Comparison of ENCODE assay signal across 17 cellular contexts in the genomic region with DNA sequence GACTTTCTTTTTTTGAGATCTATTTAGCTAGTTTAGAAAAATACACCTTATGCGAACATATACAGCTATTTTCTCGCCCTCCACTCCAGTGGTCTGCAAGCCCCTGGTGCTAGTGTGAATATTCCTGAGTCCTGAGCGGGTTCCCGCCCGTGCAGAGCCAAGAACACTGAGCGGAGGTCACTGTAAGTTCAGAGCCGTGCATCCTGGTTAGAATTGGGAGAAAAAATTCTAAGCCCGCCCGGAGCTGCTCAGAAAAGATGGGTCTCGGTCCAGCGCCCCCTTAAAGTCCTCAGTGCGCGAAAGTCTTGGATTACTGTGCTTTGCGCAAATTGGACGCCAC.
DNase-seq lines count a peak whose midpoint lies in the region; ATAC-seq, FAIRE-seq and TF ChIP-seq lines count a peak whose summit lies in the region.
"Had no signal": no experiment of that assay in that cellular context is flagged by ENCODE, and none has a peak within 500 bp of the region (broad histone marks: within the 10 kb centered on the region; RNA-seq: fewer than 3 reads in every experiment).

No MANE protein-coding gene starts in this region.

- H3F3A ChIP-seq in PC-3 (ENCODE audit: low read length, unreplicated experiment): no peaks in the 10 kb centered on the region

- H3K9ac ChIP-seq in H1 (replicated peaks in 1 of 4; ENCODE audit: extremely low read depth in 1 of 4, low read depth in 3 of 4, low read length in 3 of 4) (no peak overlapping the region), PC-3 (ENCODE audit: low read length) (no peak overlapping the region), mammary epithelial cell (ENCODE audit: insufficient read depth, low read length) (no peak overlapping the region)

- 6% methylated on average over 15 of the region's 15 CpGs; no CpG with 5 or more reads in 1 of the 2 experiments for WGBS in H1 (ENCODE audit: extremely low coverage in 1 of 2, insufficient coverage in 1 of 2, insufficient read length in 1 of 2, insufficient replicate concordance in 2 of 2, low coverage in 1 of 2, low lambda C conversion rate in 2 of 2, missing lambda C conversion rate in 1 of 2), 2 experiments
- WGBS in mammary epithelial cell (ENCODE audit: low coverage, missing lambda C conversion rate): 47% methylated on average over 10 of the region's 15 CpGs

- no peak for TF ChIP-seq RAD21 in H1 (IDR thresholded peaks at IDR 0.05 in 1 of 2, conservative IDR thresholded peaks at IDR 0.05 in 1 of 2; ENCODE audit: low read depth in 2 of 2, low read length in 2 of 2)

- BruUV-seq in PC-3 (replicated peaks; lab: Mats Ljungman, UMichigan) (no TSS peak), mammary epithelial cell (replicated peaks; lab: Mats Ljungman, UMichigan) (no TSS peak)

- H3K79me2 ChIP-seq in H1 (ENCODE audit: control insufficient read depth in 1 of 2, insufficient read depth in 2 of 2, low read length in 2 of 2): no peaks in the 10 kb centered on the region
- H3K79me2 ChIP-seq in PC-3 (ENCODE audit: low read length): no peaks in the 10 kb centered on the region
- H3K79me2 ChIP-seq in mammary epithelial cell (ENCODE audit: insufficient read depth, low read length): no peaks in the 10 kb centered on the region

- no peak overlapping the region for H3K27ac ChIP-seq in CD4-positive, alpha-beta T cell (ENCODE audit: low read depth, low read length)
- no peak overlapping the region for H3K27ac ChIP-seq in H1 (ENCODE audit: low read depth, low read length)
- no peak overlapping the region for H3K27ac ChIP-seq in PC-3 (ENCODE audit: low read length)
- no peak overlapping the region for H3K27ac ChIP-seq in mammary epithelial cell (ENCODE audit: insufficient read depth, low read depth, low read length)
- H3K27ac ChIP-seq: esophagus squamous epithelium, testis had no signal

- H3K9me3 Mint-ChIP-seq in CD4-positive, alpha-beta T cell: no peaks in the 10 kb centered on the region
- H3K9me3 Mint-ChIP-seq in IgD-negative memory B cell (peaks cover 0 to 2% (median 0%) of the 10 kb centered on the region in 3 donors), nephron progenitor cell (no peaks in the 10 kb centered on the region)

- peak overlapping the region; percentile 81 for H3K4me3 Mint-ChIP-seq in CD4-positive, alpha-beta T cell
- peak overlapping the region in 3 of 4 donors; percentile 28 to 95 (median 82) for H3K4me3 Mint-ChIP-seq in IgD-negative memory B cell
- peak overlapping the region; percentile 76 for H3K4me3 Mint-ChIP-seq in nephron progenitor cell

- no peak for ATAC-seq in CD4-positive, alpha-beta T cell (ENCODE audit: poor library complexity)
- ATAC-seq in PC-3: no peak
- ATAC-seq: activated CD8-positive, alpha-beta memory T cell treated with anti-CD3 and anti-CD28 coated beads, Interleukin-2, amount 10 ng/mL, durations not matched to agents 7 days and 5 days had no signal

- H2BK20ac ChIP-seq in H1 (ENCODE audit: low read length): no peak overlapping the region

- H3K27me3 Mint-ChIP-seq in CD4-positive, alpha-beta T cell: peaks cover 76% of the 10 kb centered on the region
- H3K27me3 Mint-ChIP-seq in IgD-negative memory B cell (peaks cover 56% of the 10 kb centered on the region), nephron progenitor cell (ENCODE audit: low read depth, poor library complexity) (peaks cover 87% of the 10 kb centered on the region)

- H4K20me1 ChIP-seq in H1 (replicated peaks in 1 of 2; ENCODE audit: control insufficient read depth in 1 of 2, insufficient read depth in 2 of 2, low read length in 2 of 2) (peaks cover 0 to 14% of the 10 kb centered on the region in 2 experiments), PC-3 (ENCODE audit: low read length) (no peaks in the 10 kb centered on the region), mammary epithelial cell (ENCODE audit: insufficient read depth, low read length) (no peaks in the 10 kb centered on the region)

- dilution Hi-C loops in mammary epithelial cell (cut with HindIII; ENCODE audit: low sequenced_read_pairs): no loop called here

- H3K4me1 ChIP-seq in H1 (replicated peaks in 1 of 4; ENCODE audit: control insufficient read depth in 3 of 4, insufficient read depth in 4 of 4, low read length in 3 of 4): peaks cover 8 to 28% (median 12%) of the 10 kb centered on the region in 4 experiments
- peaks cover 13% of the 10 kb centered on the region; the same call in 1 of the 2 replicates for H3K4me1 ChIP-seq in PC-3 (ENCODE audit: insufficient read depth, low read length)
- peaks cover 10% of the 10 kb centered on the region for H3K4me1 ChIP-seq in mammary epithelial cell (ENCODE audit: insufficient read depth, low read length)
- H3K4me1 ChIP-seq: testis had no signal

- H3K4me3 ChIP-seq in H1 (ENCODE audit: extremely low read depth in 1 of 4, insufficient read depth in 2 of 4, low read depth in 3 of 4, low read length in 4 of 4): peak overlapping the region; percentile 4 to 54 (median 42); a peak in 5 of 8 replicates
- no peak overlapping the region for H3K4me3 ChIP-seq in PC-3 (ENCODE audit: low read length)
- H3K4me3 ChIP-seq in mammary epithelial cell (replicated peaks in 1 of 3; ENCODE audit: insufficient read depth in 1 of 3, low read depth in 2 of 3, low read length in 3 of 3): no peak overlapping the region

- H3K27me3 ChIP-seq in CD4-positive, alpha-beta T cell (ENCODE audit: control insufficient read depth, insufficient read depth, low read length): peaks cover 63% of the 10 kb centered on the region
- H3K27me3 ChIP-seq in H1 (replicated peaks in 1 of 4; ENCODE audit: control insufficient read depth in 3 of 4, extremely low read depth in 1 of 4, insufficient read depth in 3 of 4, low read length in 3 of 4): peaks cover 52 to 78% (median 70%) of the 10 kb centered on the region in 4 experiments
- H3K27me3 ChIP-seq in PC-3 (ENCODE audit: low read length): no peaks in the 10 kb centered on the region
- peaks cover 25% of the 10 kb centered on the region for H3K27me3 ChIP-seq in mammary epithelial cell (ENCODE audit: insufficient read depth, low read length)

- no peak overlapping the region for H4K8ac ChIP-seq in H1 (ENCODE audit: extremely low read depth, insufficient read depth, low read length)

- no peak for DNase-seq in CD4-positive, alpha-beta T cell
- DNase-seq in H1 (ENCODE audit: low read depth in 1 of 2, low spot score in 2 of 2) (no peak), nephron progenitor cell (no peak), PC-3 (no peak), 8988T (no peak), mammary epithelial cell (no peak)
- no peak for DNase-seq in stimulated activated naive CD4-positive, alpha-beta T cell treated with Interleukin-2 at 50 U/mL for 16 hours (lab: John Stamatoyannopoulos, UW)
- DNase-seq: activated CD4-positive, CD25-positive, alpha-beta regulatory T cell; activated CD8-positive, alpha-beta memory T cell treated with anti-CD3 and anti-CD28 coated beads, Interleukin-2, amount 10 ng/mL, durations not matched to agents 7 days and 5 days; esophagus squamous epithelium; NCI-H1694 treated with DMSO at 0.1 percent for 48 hours; NCI-H345; occipital lobe; testis had no signal

- peaks cover 44% of the 10 kb centered on the region for H3K4me1 Mint-ChIP-seq in CD4-positive, alpha-beta T cell (ENCODE audit: low read depth)
- H3K4me1 Mint-ChIP-seq in IgD-negative memory B cell: peaks cover 23 to 32% (median 32%) of the 10 kb centered on the region in 3 donors
- H3K4me1 Mint-ChIP-seq in nephron progenitor cell: peaks cover 53% of the 10 kb centered on the region

- H3K36me3 ChIP-seq in H1 (ENCODE audit: control insufficient read depth in 2 of 4, insufficient read depth in 4 of 4, low read length in 3 of 4) (no peaks in the 10 kb centered on the region; a peak in 1 of 8 replicates), PC-3 (ENCODE audit: low read depth, low read length) (no peaks in the 10 kb centered on the region), mammary epithelial cell (ENCODE audit: insufficient read depth, low read length) (no peaks in the 10 kb centered on the region)
- H3K36me3 ChIP-seq: esophagus squamous epithelium had no signal

- H3K4me2 ChIP-seq in H1 (ENCODE audit: insufficient read depth in 1 of 2, low read depth in 2 of 2, low read length in 2 of 2) (peak overlapping the region; percentile 66 to 98), PC-3 (ENCODE audit: low read length) (no peak overlapping the region), mammary epithelial cell (ENCODE audit: insufficient read depth, low read depth, low read length) (no peak overlapping the region)

- no peak overlapping the region for H3K23ac ChIP-seq in H1 (ENCODE audit: insufficient read length)

- POLR2A ChIA-PET in CD4-positive, alpha-beta T cell (lab: Charles Lee): interaction anchor here (1.0 to 9.7 kb wide), 2 partner anchors 8 to 49 kb away, joined by 3 to 498 read pairs; no protein-coding TSS in a partner anchor
- POLR2A ChIA-PET in H1 (lab: Charles Lee; ENCODE audit: partially characterized antibody): interaction anchor here (1.1 to 2.4 kb wide), 3 partner anchors 8 to 136 kb away, joined by 4 to 9 read pairs (median 6); a partner anchor contains a TSS
- POLR2A ChIA-PET in PC-3 (lab: Charles Lee; ENCODE audit: unreplicated experiment): no interaction called here

- no peak for TF ChIP-seq POLR2A in H1 (IDR thresholded peaks at IDR 0.05; ENCODE audit: control extremely low read depth in 1 of 2, low read depth in 2 of 2, low read length in 2 of 2)

- H4K5ac ChIP-seq in H1 (ENCODE audit: insufficient read length, low read depth, low read length): no peak overlapping the region

- no peak overlapping the region for H2BK120ac ChIP-seq in H1 (replicated peaks; ENCODE audit: low read depth, low read length)

- CTCF ChIA-PET in CD4-positive, alpha-beta T cell (lab: Charles Lee): no interaction called here
- CTCF ChIA-PET in H1 (lab: Charles Lee; ENCODE audit: partially characterized antibody) (interaction anchor here (0.6 to 1.2 kb wide), 3 partner anchors 50 to 55 kb away, joined by 3 to 5 read pairs (median 5); no protein-coding TSS in a partner anchor), PC-3 (lab: Charles Lee) (no interaction called here), mammary epithelial cell (lab: Charles Lee; ENCODE audit: low non-redundant PET) (no interaction called here)

- peaks cover 10% of the 10 kb centered on the region for H3K36me3 Mint-ChIP-seq in CD4-positive, alpha-beta T cell (ENCODE audit: low read depth)
- peaks cover 2% of the 10 kb centered on the region for H3K36me3 Mint-ChIP-seq in IgD-negative memory B cell
- no peaks in the 10 kb centered on the region for H3K36me3 Mint-ChIP-seq in nephron progenitor cell (ENCODE audit: low read depth)

- peaks cover 12% of the 10 kb centered on the region; the same call in 1 of the 2 replicates for H3K23me2 ChIP-seq in H1 (ENCODE audit: low read depth, low read length)

- no peak overlapping the region for H2BK15ac ChIP-seq in H1 (ENCODE audit: low read length)

- H3K79me1 ChIP-seq in H1 (ENCODE audit: low read depth, low read length): no peaks in the 10 kb centered on the region

- no peak overlapping the region for H2BK5ac ChIP-seq in H1 (ENCODE audit: low read depth, low read length)

- H3K9me2 ChIP-seq in PC-3 (replicated peaks; ENCODE audit: low read length): no peaks in the 10 kb centered on the region

- in situ Hi-C loops in mammary epithelial cell (cut with MboI; ENCODE audit: low sequenced_read_pairs in 2 of 2): no loop called here

- intact Hi-C loops in CD4-positive, alpha-beta T cell (cut with DNase I, micrococcal nuclease): loop anchor here (5.0 kb wide), 2 partner anchors 104 to 759 kb away; no protein-coding TSS in a partner anchor
- intact Hi-C loops in PC-3 (cut with micrococcal nuclease) (no loop called here), mammary epithelial cell (cut with micrococcal nuclease) (no loop called here)

- peak overlapping the region; percentile 61 for H3K27ac Mint-ChIP-seq in CD4-positive, alpha-beta T cell
- peak overlapping the region; percentile 73 to 98 (median 98) for H3K27ac Mint-ChIP-seq in IgD-negative memory B cell
- no peak overlapping the region for H3K27ac Mint-ChIP-seq in nephron progenitor cell
- H3K27ac Mint-ChIP-seq: activated CD8-positive, alpha-beta memory T cell treated with anti-CD3 and anti-CD28 coated beads, Interleukin-2, amount 10 ng/mL, durations not matched to agents 7 days and 5 days had no signal

- H4K91ac ChIP-seq in H1 (replicated peaks; ENCODE audit: insufficient read length, low read length): no peak overlapping the region

- no peaks in the 10 kb centered on the region for H3K9me3 ChIP-seq in CD4-positive, alpha-beta T cell (ENCODE audit: control insufficient read depth, low read length)
- H3K9me3 ChIP-seq in H1 (ENCODE audit: insufficient read depth in 2 of 2, low read depth in 1 of 2, low read length in 1 of 2) (no peaks in the 10 kb centered on the region), PC-3 (ENCODE audit: low read length) (no peaks in the 10 kb centered on the region), mammary epithelial cell (replicated peaks; ENCODE audit: insufficient read depth, low read length) (peaks cover 27% of the 10 kb centered on the region)
- H3K9me3 ChIP-seq: testis had no signal

- no peak for TF ChIP-seq CTCF in CD4-positive, alpha-beta T cell (IDR thresholded peaks at IDR 0.05)
- TF ChIP-seq CTCF in H1 (IDR thresholded peaks at IDR 0.05; ENCODE audit: control extremely low read depth in 1 of 3, insufficient read depth in 1 of 3, low read depth in 1 of 3, low read length in 3 of 3) (no peak), nephron progenitor cell (IDR thresholded peaks at IDR 0.05) (no peak), PC-3 (conservative IDR thresholded peaks at IDR 0.05; ENCODE audit: low read depth, low read length) (no peak), mammary epithelial cell (conservative IDR thresholded peaks at IDR 0.05 in 1 of 2, IDR thresholded peaks at IDR 0.05 in 1 of 2; ENCODE audit: extremely low read depth in 1 of 2, insufficient read depth in 1 of 2, low read depth in 1 of 2, low read length in 2 of 2) (no peak)

- H3K4ac ChIP-seq in H1 (replicated peaks; ENCODE audit: insufficient read length, low read depth, low read length): no peak overlapping the region

- TF ChIP-seq EP300 in H1 (IDR thresholded peaks at IDR 0.05; ENCODE audit: borderline replicate concordance in 1 of 2, low read depth in 2 of 2, low read length in 2 of 2): no peak

- no peak overlapping the region for H2BK12ac ChIP-seq in H1 (ENCODE audit: low read depth, low read length)

- no peak overlapping the region for H3K56ac ChIP-seq in H1 (replicated peaks; ENCODE audit: insufficient read length, low read depth, low read length)

- H3K18ac ChIP-seq in H1 (ENCODE audit: extremely low read depth, low read length): peak overlapping the region; percentile 65; the same call in 1 of the 2 replicates

- no peak overlapping the region for H3K14ac ChIP-seq in H1 (ENCODE audit: insufficient read length)

- no peak for FAIRE-seq in H1 (lab: Jason Lieb, UNC)
- FAIRE-seq: G401.6, kidney had no signal

- no peak overlapping the region for H2AK5ac ChIP-seq in H1 (ENCODE audit: low read depth, low read length)

- H2AFZ ChIP-seq in H1 (ENCODE audit: low read length) (no peak overlapping the region), PC-3 (ENCODE audit: low read length) (no peak overlapping the region), mammary epithelial cell (ENCODE audit: low read depth, low read length) (no peak overlapping the region)

Comparison
In these comparisons a context has a peak if more than half of its experiments do, and no peak if none do; other contexts are left out.
1. H3K4me2 ChIP-seq: peak in H1 (2 of 2); none in PC-3 (single experiment) and mammary epithelial cell (single experiment).
2. H3K4me3 ChIP-seq: peak in H1 (4 of 4); none in PC-3 (single experiment) and mammary epithelial cell (0 of 3).
3. intact Hi-C loops: an anchor here in CD4-positive, alpha-beta T cell (5.0 kb wide); none called in PC-3 and mammary epithelial cell.
4. Peak in every context shown above with its lines, with median percentiles within 50 percentile points of each other: H3K4me3 Mint-ChIP-seq.